25 cellular contexts compared by ENCODE assay signal in genomic region chr1:43621386-43621785, GRCh38. TPM values are rescaled to one million over a fixed set of nuclear protein-coding genes. Genes with fewer than 3 reads are reported as not detected.
A peak's percentile ranks its signal among the peaks of the same experiment; 100 is the strongest.
DNase-seq lines count a peak whose midpoint lies in the region; ATAC-seq and TF ChIP-seq lines count a peak whose summit lies in the region.
"Had no signal": no experiment of that assay in that cellular context is flagged by ENCODE, and none has a peak within 500 bp of the region (broad histone marks: within the 10 kb centered on the region; RNA-seq: fewer than 3 reads in every experiment).

No MANE protein-coding gene starts in this region.

- TF ChIP-seq CTCF in nephron progenitor cell (IDR thresholded peaks at IDR 0.05), result no peak
- TF ChIP-seq CTCF in type B pancreatic cell (conservative IDR thresholded peaks at IDR 0.05), result no peak
- TF ChIP-seq CTCF in mesothelial cell of epicardium (IDR thresholded peaks at IDR 0.05; ENCODE audit: unreplicated experiment), result no peak

- H3K27me3 ChIP-seq in H7 (ENCODE audit: control insufficient read depth, insufficient read depth, low read length), result no peaks in the 10 kb centered on the region

- POLR2A ChIA-PET in T-cell (lab: Charles Lee), result no interaction called here

- H3K4me3 ChIP-seq in H7 (ENCODE audit: insufficient read depth, low read depth, low read length), result no peak overlapping the region

- H3K36me3 Mint-ChIP-seq in nephron progenitor cell (ENCODE audit: low read depth), result peaks cover 40% of the 10 kb centered on the region
- H3K36me3 Mint-ChIP-seq in type B pancreatic cell, result peaks cover 7% of the 10 kb centered on the region
- H3K36me3 Mint-ChIP-seq in T-cell, result no peaks in the 10 kb centered on the region
- peaks cover 37% of the 10 kb centered on the region for H3K36me3 Mint-ChIP-seq in mesothelial cell of epicardium
- H3K36me3 Mint-ChIP-seq: CD4-positive, alpha-beta memory T cell had no signal

- H3K9me3 Mint-ChIP-seq in nephron progenitor cell, result no peaks in the 10 kb centered on the region
- no peaks in the 10 kb centered on the region for H3K9me3 Mint-ChIP-seq in type B pancreatic cell
- H3K9me3 Mint-ChIP-seq in T-cell, result no peaks in the 10 kb centered on the region
- H3K9me3 Mint-ChIP-seq in mesothelial cell of epicardium, result no peaks in the 10 kb centered on the region
- H3K9me3 Mint-ChIP-seq: CD4-positive, alpha-beta memory T cell had no signal

- no peak overlapping the region for H3K4me3 Mint-ChIP-seq in nephron progenitor cell
- H3K4me3 Mint-ChIP-seq in type B pancreatic cell, result no peak overlapping the region
- H3K4me3 Mint-ChIP-seq in T-cell, result no peak overlapping the region
- no peak overlapping the region for H3K4me3 Mint-ChIP-seq in mesothelial cell of epicardium
- H3K4me3 Mint-ChIP-seq: CD4-positive, alpha-beta memory T cell had no signal

- peaks cover 38% of the 10 kb centered on the region for H3K36me3 ChIP-seq in H7 (replicated peaks; ENCODE audit: control insufficient read depth, insufficient read depth, low read length)

- CTCF ChIA-PET in T-cell (lab: Charles Lee), result no interaction called here

- peaks cover 16% of the 10 kb centered on the region for H3K4me1 Mint-ChIP-seq in nephron progenitor cell
- H3K4me1 Mint-ChIP-seq in type B pancreatic cell (ENCODE audit: unreplicated experiment), result no peaks in the 10 kb centered on the region
- H3K4me1 Mint-ChIP-seq in T-cell, result no peaks in the 10 kb centered on the region
- no peaks in the 10 kb centered on the region for H3K4me1 Mint-ChIP-seq in mesothelial cell of epicardium
- H3K4me1 Mint-ChIP-seq: CD4-positive, alpha-beta memory T cell had no signal

- H3K27ac Mint-ChIP-seq in nephron progenitor cell, result peak overlapping the region; percentile 96
- peak overlapping the region; percentile 46 for H3K27ac Mint-ChIP-seq in type B pancreatic cell
- H3K27ac Mint-ChIP-seq in T-cell, result no peak overlapping the region
- no peak overlapping the region for H3K27ac Mint-ChIP-seq in mesothelial cell of epicardium
- H3K27ac Mint-ChIP-seq: CD4-positive, alpha-beta memory T cell had no signal

- DNase-seq in H7 (peak; percentile 28), cerebellar cortex (ENCODE audit: low spot score) (peak; percentile 23), nephron progenitor cell (no peak), type B pancreatic cell (ENCODE audit: extremely low spot score, unreplicated experiment) (no peak), T-cell (no peak), mesothelial cell of epicardium (ENCODE audit: low spot score in 2 of 2, unreplicated experiment in 2 of 2) (no peak)
- no peak for DNase-seq in central memory CD4-positive, alpha-beta T cell
- DNase-seq: CD4-positive, alpha-beta memory T cell; COR-L47; DMS79; EL; GF-D8; GOT3; HCEC 1CT; Karpas-422; NCI-H1092 treated with DMSO at 0.1 percent for 48 hours; NCI-H1436; NCI-H187; NCI-H2081 treated with DMSO at 0.1 percent for 48 hours; NCI-H2171; NCI-H226; NCI-H524; NCI-H748 treated with DMSO at 0.1 percent for 48 hours; PC-3 had no signal

- peaks cover 3% of the 10 kb centered on the region for H3K27me3 Mint-ChIP-seq in nephron progenitor cell (ENCODE audit: low read depth, poor library complexity)
- H3K27me3 Mint-ChIP-seq in type B pancreatic cell, result no peaks in the 10 kb centered on the region
- H3K27me3 Mint-ChIP-seq in T-cell, result no peaks in the 10 kb centered on the region
- H3K27me3 Mint-ChIP-seq in mesothelial cell of epicardium (ENCODE audit: low read depth), result no peaks in the 10 kb centered on the region
- H3K27me3 Mint-ChIP-seq: CD4-positive, alpha-beta memory T cell had no signal

- no peak for ATAC-seq in T-cell (replicated peaks in 1 of 4)
- ATAC-seq: PC-3, Right ventricle myocardium inferior had no signal

RNA-seq across cellular contexts. Expression of gene KDM4A, which starts 28.6 kb away (rescaled TPM):
- 34.7 and 41.8 TPM in 2 replicates for total RNA-seq in H7 (2014; rRNA removed; shearing (Covaris generic))
- total RNA-seq in type B pancreatic cell (ENCODE audit: low replicate concordance), result 55.3 and 67.8 TPM in 2 replicates
- 10 to 100 TPM; 33.3 to 45.6 (median 38.0) TPM for total RNA-seq in T-cell
- total RNA-seq in mesothelial cell of epicardium, result 82.6 to 93.2 TPM (median 83.0 TPM) in 3 replicates

Comparison
In these comparisons a context has a peak if more than half of its experiments do, and no peak if none do; other contexts are left out.
1. DNase-seq: peak in H7 (single experiment) and cerebellar cortex (single experiment); none in nephron progenitor cell (single experiment), type B pancreatic cell (single experiment), central memory CD4-positive, alpha-beta T cell (single experiment), T-cell (0 of 34) and mesothelial cell of epicardium (0 of 2).
2. H3K27ac Mint-ChIP-seq: peak in nephron progenitor cell (single experiment) and type B pancreatic cell (single experiment); none in T-cell (0 of 2) and mesothelial cell of epicardium (single experiment).